Comparison of ENCODE assay signal across 13 cellular contexts in the genomic region with DNA sequence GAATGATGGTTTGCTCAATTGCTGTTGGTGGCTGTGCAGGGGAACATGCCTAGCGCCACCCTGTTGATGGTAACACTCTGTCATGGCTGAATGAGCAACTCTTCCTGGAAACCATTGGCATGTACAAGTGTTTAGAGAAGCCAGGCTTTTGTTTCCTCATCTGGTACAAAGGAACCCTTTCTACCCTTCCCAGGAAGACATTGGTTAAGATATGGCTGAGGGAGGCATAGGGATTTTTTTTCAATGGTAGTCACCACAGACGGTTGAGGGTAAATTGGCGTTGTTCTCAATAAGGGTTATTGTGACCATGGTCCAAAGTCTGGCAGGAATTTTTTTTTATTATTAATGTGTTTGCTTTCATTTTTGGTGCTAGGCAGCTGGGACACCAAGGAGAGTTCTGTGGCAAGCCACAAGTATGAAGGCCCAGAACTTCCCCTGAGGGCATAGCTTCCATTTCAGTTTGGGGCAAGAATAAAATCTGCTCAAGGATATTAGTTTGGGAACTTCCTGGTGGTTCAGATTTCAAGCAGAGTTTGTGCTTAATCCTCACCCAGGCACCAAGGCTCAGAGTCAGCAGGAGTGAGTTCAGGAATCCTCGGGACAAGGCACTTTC. TPM values are rescaled to one million over a fixed set of nuclear protein-coding genes. Genes with fewer than 3 reads are reported as not detected.
DNase-seq lines count a peak whose midpoint lies in the region; ATAC-seq and FAIRE-seq lines count a peak whose summit lies in the region.
"Had no signal": no experiment of that assay in that cellular context is flagged by ENCODE, and none has a peak within 500 bp of the region (broad histone marks: within the 10 kb centered on the region; RNA-seq: fewer than 3 reads in every experiment).

A gene (plus strand): TSS at position 567 of the 613 bp plus-strand sequence. CDS start 3,596 bp downstream, outside the sequence.

- no peaks in the 10 kb centered on the region for H3K27me3 ChIP-seq in naive thymus-derived CD4-positive, alpha-beta T cell (ENCODE audit: control insufficient read depth in 2 of 2, insufficient read depth in 2 of 2, low read length in 2 of 2)

- no peaks in the 10 kb centered on the region for H3K9me3 ChIP-seq in SK-N-MC (ENCODE audit: low read depth, low read length)
- no peaks in the 10 kb centered on the region for H3K9me3 ChIP-seq in naive thymus-derived CD4-positive, alpha-beta T cell (ENCODE audit: control insufficient read depth in 2 of 3, low read length in 3 of 3)
- H3K9me3 ChIP-seq: heart right ventricle had no signal

- H3K9me3 Mint-ChIP-seq in naive thymus-derived CD4-positive, alpha-beta T cell: no peaks in the 10 kb centered on the region
- H3K9me3 Mint-ChIP-seq in effector memory CD8-positive, alpha-beta T cell: no peaks in the 10 kb centered on the region
- H3K9me3 Mint-ChIP-seq: activated T-cell treated with anti-CD3 and anti-CD28 coated beads, Interleukin-2, amount 50 U/mL, for 72 hours; naive B cell had no signal

- POLR2A ChIA-PET in naive thymus-derived CD4-positive, alpha-beta T cell (lab: Charles Lee): no interaction called here

- H3K4me3 Mint-ChIP-seq in naive thymus-derived CD4-positive, alpha-beta T cell: no peak within 1 kb of the TSS
- H3K4me3 Mint-ChIP-seq in effector memory CD8-positive, alpha-beta T cell: no peak within 1 kb of the TSS
- H3K4me3 Mint-ChIP-seq: activated T-cell treated with anti-CD3 and anti-CD28 coated beads, Interleukin-2, amount 50 U/mL, for 72 hours; naive B cell had no signal

- H3K27ac Mint-ChIP-seq in naive thymus-derived CD4-positive, alpha-beta T cell: no peak within 1 kb of the TSS
- H3K27ac Mint-ChIP-seq in effector memory CD8-positive, alpha-beta T cell: no peak within 1 kb of the TSS
- H3K27ac Mint-ChIP-seq: activated T-cell treated with anti-CD3 and anti-CD28 coated beads, Interleukin-2, amount 50 U/mL, for 72 hours; naive B cell had no signal

- peak within 1 kb of the TSS; percentile 50; the same call in 1 of the 2 replicates for H3K27ac ChIP-seq in SK-N-MC
- no peak within 1 kb of the TSS for H3K27ac ChIP-seq in naive thymus-derived CD4-positive, alpha-beta T cell (ENCODE audit: low read depth, low read length)
- H3K27ac ChIP-seq: heart right ventricle had no signal

- H3K4me1 ChIP-seq in naive thymus-derived CD4-positive, alpha-beta T cell (ENCODE audit: control insufficient read depth in 2 of 2, insufficient read depth in 2 of 2, low read length in 2 of 2): no peaks in the 10 kb centered on the region

- peak; percentile 16 for DNase-seq in NCI-H510A treated with DMSO at 0.1 percent for 48 hours (lab: John Stamatoyannopoulos, UW)
- no peak for DNase-seq in NCI-H510A (lab: John Stamatoyannopoulos, UW)
- peak; percentile 20 for DNase-seq in SK-N-MC (ENCODE audit: low read depth, low spot score)
- peak; percentile 78 for DNase-seq in kidney tubule cell (ENCODE audit: low spot score)
- no peak for DNase-seq in HTR-8/SVneo (ENCODE audit: insufficient read length, low spot score)
- no peak for DNase-seq in naive thymus-derived CD4-positive, alpha-beta T cell
- no peak for DNase-seq in effector memory CD8-positive, alpha-beta T cell
- DNase-seq: 8988T; activated T-cell treated with anti-CD3 and anti-CD28 coated beads, Interleukin-2, amount 50 U/mL, for 72 hours; erythroblast; heart right ventricle; naive B cell had no signal

- no peak within 1 kb of the TSS for H3K4me3 ChIP-seq in SK-N-MC
- no peak within 1 kb of the TSS for H3K4me3 ChIP-seq in naive thymus-derived CD4-positive, alpha-beta T cell (ENCODE audit: low read length)
- H3K4me3 ChIP-seq: heart right ventricle had no signal

- intact Hi-C loops in naive thymus-derived CD4-positive, alpha-beta T cell (cut with micrococcal nuclease): no loop called here

- CTCF ChIA-PET in naive thymus-derived CD4-positive, alpha-beta T cell (lab: Charles Lee): no interaction called here

- H3K9ac ChIP-seq in SK-N-MC (ENCODE audit: insufficient read length): no peak within 1 kb of the TSS

- no peaks in the 10 kb centered on the region for H3K36me3 ChIP-seq in SK-N-MC (ENCODE audit: insufficient read depth, low read length)
- no peaks in the 10 kb centered on the region for H3K36me3 ChIP-seq in naive thymus-derived CD4-positive, alpha-beta T cell (ENCODE audit: control insufficient read depth in 2 of 3, insufficient read depth in 3 of 3, low read length in 3 of 3)
- H3K36me3 ChIP-seq: heart right ventricle had no signal

- H3K4me1 Mint-ChIP-seq in naive thymus-derived CD4-positive, alpha-beta T cell: no peaks in the 10 kb centered on the region
- no peaks in the 10 kb centered on the region for H3K4me1 Mint-ChIP-seq in effector memory CD8-positive, alpha-beta T cell (ENCODE audit: low read depth in 2 of 2)

- no peak for ATAC-seq in HG03469 (IDR thresholded peaks at IDR 0.05; ENCODE audit: unreplicated experiment)
- ATAC-seq in naive thymus-derived CD4-positive, alpha-beta T cell: no peak
- ATAC-seq in effector memory CD8-positive, alpha-beta T cell (replicated peaks): no peak
- ATAC-seq: activated T-cell treated with anti-CD3 and anti-CD28 coated beads, Interleukin-2, amount 50 U/mL, for 72 hours; heart right ventricle had no signal

- peaks cover 11 to 35% (median 25%) of the 10 kb centered on the region in 5 donors for H3K27me3 Mint-ChIP-seq in naive thymus-derived CD4-positive, alpha-beta T cell
- H3K27me3 Mint-ChIP-seq in effector memory CD8-positive, alpha-beta T cell: peaks cover 27 to 51% of the 10 kb centered on the region in 2 donors

- FAIRE-seq in HTR-8/SVneo (lab: Jason Lieb, UNC): no peak

- H3K36me3 Mint-ChIP-seq in naive thymus-derived CD4-positive, alpha-beta T cell: no peaks in the 10 kb centered on the region
- no peaks in the 10 kb centered on the region for H3K36me3 Mint-ChIP-seq in effector memory CD8-positive, alpha-beta T cell (ENCODE audit: insufficient read depth)
- H3K36me3 Mint-ChIP-seq: naive B cell had no signal

RNA-seq across cellular contexts. Expression of the gene that starts here (rescaled TPM):
- total RNA-seq in naive thymus-derived CD4-positive, alpha-beta T cell: under 1 TPM in 1 of 5 experiments, not detected in 4; 0.07 TPM
- not detected for polyA plus RNA-seq in naive thymus-derived CD4-positive, alpha-beta T cell
- total RNA-seq: activated T-cell treated with anti-CD3 and anti-CD28 coated beads, Interleukin-2, amount 50 U/mL, for 72 hours; heart right ventricle had no signal

Comparison
In these comparisons a context has a peak if more than half of its experiments do, and no peak if none do; other contexts are left out.
1. DNase-seq: peak in NCI-H510A treated with DMSO at 0.1 percent for 48 hours (single experiment), SK-N-MC (single experiment) and kidney tubule cell (single experiment); none in NCI-H510A (single experiment), HTR-8/SVneo (single experiment), naive thymus-derived CD4-positive, alpha-beta T cell (0 of 9) and effector memory CD8-positive, alpha-beta T cell (0 of 3).